ENCODE assay signal across 11 cellular contexts in genomic region chr2:98727369-98727749, GRCh38. TPM values are rescaled to one million over a fixed set of nuclear protein-coding genes. Genes with fewer than 3 reads are reported as not detected.
DNase-seq lines count a peak whose midpoint lies in the region; ATAC-seq and TF ChIP-seq lines count a peak whose summit lies in the region.
"Had no signal": no experiment of that assay in that cellular context is flagged by ENCODE, and none has a peak within 500 bp of the region (broad histone marks: within the 10 kb centered on the region; RNA-seq: fewer than 3 reads in every experiment).

No MANE protein-coding gene starts in this region.

- POLR2A ChIA-PET in activated CD4-positive, alpha-beta T cell treated with anti-CD3 and anti-CD28 coated beads for 36 hours (lab: Charles Lee) = interaction anchor here (0.6 kb wide), 1 partner anchor 68 kb away, joined by 5 read pairs; no protein-coding TSS in a partner anchor

- WGBS in esophagus muscularis mucosa = 67% methylated on average over 3 of the region's 3 CpGs

- no peak for TF ChIP-seq EP300 in esophagus muscularis mucosa (IDR thresholded peaks at IDR 0.05)

- peak overlapping the region; percentile 49 for H3K27ac Mint-ChIP-seq in activated CD4-positive, alpha-beta T cell treated with anti-CD3 and anti-CD28 coated beads for 36 hours
- peak overlapping the region; percentile 61 for H3K27ac Mint-ChIP-seq in stimulated activated memory B cell treated with anti-CD40 and anti-IgM and Interleukin-4, amounts not matched to agents 10 μg/mL and 1 μg/mL and 100 μg/mL, for 72 hours

- H3K4me3 ChIP-seq in esophagus muscularis mucosa = no peak overlapping the region

- H3K36me3 Mint-ChIP-seq in activated CD4-positive, alpha-beta T cell treated with anti-CD3 and anti-CD28 coated beads for 36 hours (ENCODE audit: low read depth) = peaks cover 32% of the 10 kb centered on the region
- H3K36me3 Mint-ChIP-seq in stimulated activated memory B cell treated with anti-CD40 and anti-IgM and Interleukin-4, amounts not matched to agents 10 μg/mL and 1 μg/mL and 100 μg/mL, for 72 hours = peaks cover 10% of the 10 kb centered on the region

- no peak for DNase-seq in activated CD4-positive, alpha-beta T cell treated with anti-CD3 and anti-CD28 coated beads for 36 hours
- DNase-seq in activated CD4-positive, alpha-beta T cell treated with anti-CD3 and anti-CD28 coated beads, Interleukin-2, amount 50 U/mL, for 48 hours = no peak
- peak; percentile 61 for DNase-seq in RPMI8226
- no peak for DNase-seq in esophagus muscularis mucosa (ENCODE audit: extremely low spot score)
- no peak for DNase-seq in NAMALWA (ENCODE audit: low spot score)
- DNase-seq in stimulated activated CD4-positive, alpha-beta T cell treated with anti-CD3 and anti-CD28 coated beads, Interleukin-15, amount 100 ng/mL, for 24 hours = no peak
- DNase-seq in HuH-7.5 (ENCODE audit: low spot score) = no peak
- DNase-seq: activated CD4-positive, alpha-beta T cell treated with anti-CD3 and anti-CD28 coated beads for 1 hour; retina had no signal

- peaks cover 39 to 55% (median 52%) of the 10 kb centered on the region in 4 donors for H3K4me1 ChIP-seq in esophagus muscularis mucosa

- H3K27me3 ChIP-seq in esophagus muscularis mucosa = no peaks in the 10 kb centered on the region

- H3K27ac ChIP-seq in esophagus muscularis mucosa (replicated peaks in 1 of 4) = peak overlapping the region; percentile 16 to 57 (median 32)

- peaks cover 70% of the 10 kb centered on the region for H3K4me1 Mint-ChIP-seq in activated CD4-positive, alpha-beta T cell treated with anti-CD3 and anti-CD28 coated beads for 36 hours
- H3K4me1 Mint-ChIP-seq in stimulated activated memory B cell treated with anti-CD40 and anti-IgM and Interleukin-4, amounts not matched to agents 10 μg/mL and 1 μg/mL and 100 μg/mL, for 72 hours = peaks cover 37% of the 10 kb centered on the region

- intact Hi-C loops in activated CD4-positive, alpha-beta T cell treated with anti-CD3 and anti-CD28 coated beads for 36 hours (cut with DNase I, micrococcal nuclease) = loop anchor here in 1 of 2 experiments (2.0 to 5.0 kb wide), 4 partner anchors 15 to 110 kb away; no protein-coding TSS in a partner anchor
- intact Hi-C loops in esophagus muscularis mucosa (cut with DNase I) = no loop called here

- no peak for TF ChIP-seq POLR2A in esophagus muscularis mucosa (IDR thresholded peaks at IDR 0.05; ENCODE audit: low read depth)

- no peak for ATAC-seq in activated CD4-positive, alpha-beta T cell treated with anti-CD3 and anti-CD28 coated beads for 36 hours
- ATAC-seq in stimulated activated memory B cell treated with anti-CD40 and anti-IgM and Interleukin-4, amounts not matched to agents 10 μg/mL and 1 μg/mL and 100 μg/mL, for 72 hours = no peak
- ATAC-seq: Panc1 had no signal

- H3K9me3 Mint-ChIP-seq in activated CD4-positive, alpha-beta T cell treated with anti-CD3 and anti-CD28 coated beads for 36 hours (ENCODE audit: low read depth) = no peaks in the 10 kb centered on the region
- H3K9me3 Mint-ChIP-seq in stimulated activated memory B cell treated with anti-CD40 and anti-IgM and Interleukin-4, amounts not matched to agents 10 μg/mL and 1 μg/mL and 100 μg/mL, for 72 hours = peaks cover 4% of the 10 kb centered on the region

- CTCF ChIA-PET in activated CD4-positive, alpha-beta T cell treated with anti-CD3 and anti-CD28 coated beads for 36 hours (lab: Charles Lee) = interaction anchor here (1.3 to 3.3 kb wide), 3 partner anchors 9 to 78 kb away, joined by 5 to 14 read pairs (median 9); no protein-coding TSS in a partner anchor

- H3K4me3 Mint-ChIP-seq in activated CD4-positive, alpha-beta T cell treated with anti-CD3 and anti-CD28 coated beads for 36 hours = peak overlapping the region; percentile 81
- H3K4me3 Mint-ChIP-seq in stimulated activated memory B cell treated with anti-CD40 and anti-IgM and Interleukin-4, amounts not matched to agents 10 μg/mL and 1 μg/mL and 100 μg/mL, for 72 hours = no peak overlapping the region

- H3K9me3 ChIP-seq in esophagus muscularis mucosa = no peaks in the 10 kb centered on the region

- peaks cover 0 to 15% (median 0%) of the 10 kb centered on the region in 4 donors for H3K36me3 ChIP-seq in esophagus muscularis mucosa

- no peak for TF ChIP-seq CTCF in esophagus muscularis mucosa (IDR thresholded peaks at IDR 0.05)

- no peaks in the 10 kb centered on the region for H3K27me3 Mint-ChIP-seq in activated CD4-positive, alpha-beta T cell treated with anti-CD3 and anti-CD28 coated beads for 36 hours
- H3K27me3 Mint-ChIP-seq in stimulated activated memory B cell treated with anti-CD40 and anti-IgM and Interleukin-4, amounts not matched to agents 10 μg/mL and 1 μg/mL and 100 μg/mL, for 72 hours = no peaks in the 10 kb centered on the region

RNA-seq across cellular contexts. Expression of gene MGAT4A, which starts 3.6 kb away (rescaled TPM):
- 10 to 100 TPM; 49.4 to 67.5 TPM for total RNA-seq in activated CD4-positive, alpha-beta T cell treated with anti-CD3 and anti-CD28 coated beads for 36 hours
- 10 to 100 TPM in 3 of 4 donors, 1 to 10 TPM in 1; 9.9 to 21.4 (median 15.2) TPM for total RNA-seq in esophagus muscularis mucosa
